In genomic region chr2:128401680-128402079, GRCh38 we compare ENCODE assay signal across 1 cellular context.
TF ChIP-seq lines count a peak whose summit lies in the region.

No MANE protein-coding gene starts in this region.

TF ChIP-seq in H1, 55 proteins besides CTCF, POLR2A, EP300 and RAD21:
- TF ChIP-seq CHD1 (IDR thresholded peaks at IDR 0.05; ENCODE audit: low read depth, low read length) (no peak), CEBPB (IDR thresholded peaks at IDR 0.05; ENCODE audit: low read depth, low read length) (no peak), MAX (IDR thresholded peaks at IDR 0.05) (no peak), ZNF274 (IDR thresholded peaks at IDR 0.05; ENCODE audit: borderline replicate concordance, extremely low read depth, low read length) (no peak), BACH1 (IDR thresholded peaks at IDR 0.05; ENCODE audit: low read length) (no peak)
